In genomic region chr2:130824492-130825061, GRCh38 we compare ENCODE assay signal across 1 cellular context.
TF ChIP-seq lines count a peak whose summit lies in the region.

No MANE protein-coding gene starts in this region.

TF ChIP-seq in HEK293, 187 proteins besides CTCF, POLR2A, EP300 and RAD21 (continued from another document):
- TF ChIP-seq ZNF398 (tag by site-specific recombination; IDR thresholded peaks at IDR 0.05) (peak; percentile 32; the same call in 1 of the 2 replicates), ATF2 (tag by site-specific recombination; IDR thresholded peaks at IDR 0.05; ENCODE audit: low read depth) (peak; percentile 66; the same call in 1 of the 2 replicates), ZEB2 (tag by site-specific recombination; IDR thresholded peaks at IDR 0.05) (peak; percentile 23; the same call in 1 of the 2 replicates), GFI1B (tag by site-specific recombination; IDR thresholded peaks at IDR 0.05) (peak; percentile 51; the same call in 1 of the 2 replicates), ZBTB1 (tag by site-specific recombination; IDR thresholded peaks at IDR 0.05) (no peak), ZNF629 (tag by site-specific recombination; IDR thresholded peaks at IDR 0.05) (peak; percentile 69), ZFHX2 (tag by site-specific recombination; conservative IDR thresholded peaks at IDR 0.05) (peak; percentile 45; the same call in 1 of the 2 replicates)
- TF ChIP-seq, protein P1, sequence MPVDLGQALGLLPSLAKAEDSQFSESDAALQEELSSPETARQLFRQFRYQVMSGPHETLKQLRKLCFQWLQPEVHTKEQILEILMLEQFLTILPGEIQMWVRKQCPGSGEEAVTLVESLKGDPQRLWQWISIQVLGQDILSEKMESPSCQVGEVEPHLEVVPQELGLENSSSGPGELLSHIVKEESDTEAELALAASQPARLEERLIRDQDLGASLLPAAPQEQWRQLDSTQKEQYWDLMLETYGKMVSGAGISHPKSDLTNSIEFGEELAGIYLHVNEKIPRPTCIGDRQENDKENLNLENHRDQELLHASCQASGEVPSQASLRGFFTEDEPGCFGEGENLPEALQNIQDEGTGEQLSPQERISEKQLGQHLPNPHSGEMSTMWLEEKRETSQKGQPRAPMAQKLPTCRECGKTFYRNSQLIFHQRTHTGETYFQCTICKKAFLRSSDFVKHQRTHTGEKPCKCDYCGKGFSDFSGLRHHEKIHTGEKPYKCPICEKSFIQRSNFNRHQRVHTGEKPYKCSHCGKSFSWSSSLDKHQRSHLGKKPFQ (tag by site-specific recombination; IDR thresholded peaks at IDR 0.05) = no peak
